ENCODE assay signal across 10 cellular contexts in genomic region chr4:16581117-16581516, GRCh38.
"Had no signal": no experiment of that assay in that cellular context is flagged by ENCODE, and none has a peak within 500 bp of the region (broad histone marks: within the 10 kb centered on the region; RNA-seq: fewer than 3 reads in every experiment).

No MANE protein-coding gene starts in this region.

- H3K27ac Mint-ChIP-seq: GM23338, H9, HFFc6 had no signal

- H2AFZ ChIP-seq: GM23248, GM23338 had no signal

- H3K4me3 Mint-ChIP-seq: GM23338, H9, HFFc6 had no signal

- H3K9me3 ChIP-seq: HAP-1 had no signal

- H3K9ac ChIP-seq: GM23248 had no signal

- H3K9me3 Mint-ChIP-seq: GM23338, H9, HFFc6 had no signal

- H3K36me3 ChIP-seq: HAP-1 had no signal

- H3K4me1 Mint-ChIP-seq: GM23338 had no signal

- FAIRE-seq: H54 had no signal

- H3K4me2 ChIP-seq: GM23338 had no signal

- H3K27ac ChIP-seq: GM23248 had no signal

- DNase-seq: GM23248, GOT3, H7, H9, HCEC 1CT, HFFc6 had no signal

- ATAC-seq: GM23338, HCT116 had no signal

- H3K4me3 ChIP-seq: GM23248, GM23338, HAP-1 had no signal

- H3K4me1 ChIP-seq: HAP-1 had no signal
